In genomic region chr3:39848365-39848764, GRCh38 we compare ENCODE assay signal across 28 cellular contexts. TPM values are rescaled to one million over a fixed set of nuclear protein-coding genes. Genes with fewer than 3 reads are reported as not detected.
"Had no signal": no experiment of that assay in that cellular context is flagged by ENCODE, and none has a peak within 500 bp of the region (broad histone marks: within the 10 kb centered on the region; RNA-seq: fewer than 3 reads in every experiment).

No MANE protein-coding gene starts in this region.

- H3K9me3 Mint-ChIP-seq: endodermal cell; nephron; stimulated activated memory B cell treated with anti-CD40 and anti-IgM and Interleukin-4, amounts not matched to agents 10 μg/mL and 1 μg/mL and 100 μg/mL, for 72 hours; stimulated activated naive CD8-positive, alpha-beta T cell treated with anti-CD3 and anti-CD28 coated beads, Interleukin-15, Interleukin-2, amounts not matched to agents 100 ng/mL and 50 ng/mL, for 24 hours had no signal

- H3K27me3 Mint-ChIP-seq: naive B cell; stimulated activated memory B cell treated with anti-CD40 and anti-IgM and Interleukin-4, amounts not matched to agents 10 μg/mL and 1 μg/mL and 100 μg/mL, for 72 hours had no signal

- H3K79me2 ChIP-seq: hepatocyte had no signal

- H3K27ac ChIP-seq: colonic mucosa, foreskin keratinocyte, hepatocyte, pancreas, prostate gland, right lobe of liver, spleen, upper lobe of left lung, uterus had no signal

- H2AFZ ChIP-seq: hepatocyte had no signal

- H3K4me2 ChIP-seq: hepatocyte had no signal

- H3K36me3 ChIP-seq: colonic mucosa, pancreas, prostate gland, right lobe of liver, spleen, tibial artery, upper lobe of left lung, uterus had no signal

- DNase-seq: colonic mucosa; effector CD4-positive, alpha-beta T cell; endodermal cell; foreskin keratinocyte; head of caudate nucleus; left colon; left ventricle myocardium superior; mesenchymal stem cell; midbrain; naive B cell; occipital lobe; pancreas; right lobe of liver; spleen; stimulated activated CD4-positive, alpha-beta T cell treated with anti-CD3 and anti-CD28 coated beads, Interleukin-15, amount 100 ng/mL, for 24 hours; stimulated activated CD4-positive, alpha-beta T cell treated with anti-CD3 and anti-CD28 coated beads, Interleukin-1b, Interleukin-23, amount 100 ng/mL, for 48 hours; stimulated activated CD4-positive, alpha-beta T cell treated with anti-CD3 and anti-CD28 coated beads, Interleukin-4, amount 100 ng/mL, for 24 hours; tibial artery; upper lobe of left lung; uterus had no signal

- H3K27ac Mint-ChIP-seq: endodermal cell; naive B cell; nephron; stimulated activated memory B cell treated with anti-CD40 and anti-IgM and Interleukin-4, amounts not matched to agents 10 μg/mL and 1 μg/mL and 100 μg/mL, for 72 hours; stimulated activated naive CD8-positive, alpha-beta T cell treated with anti-CD3 and anti-CD28 coated beads, Interleukin-15, Interleukin-2, amounts not matched to agents 100 ng/mL and 50 ng/mL, for 24 hours had no signal

- H3K9me3 ChIP-seq: colonic mucosa, pancreas, prostate gland, right lobe of liver, spleen, tibial artery, upper lobe of left lung, uterus had no signal

- H3K4me3 Mint-ChIP-seq: endodermal cell; naive B cell; nephron; stimulated activated memory B cell treated with anti-CD40 and anti-IgM and Interleukin-4, amounts not matched to agents 10 μg/mL and 1 μg/mL and 100 μg/mL, for 72 hours; stimulated activated naive CD8-positive, alpha-beta T cell treated with anti-CD3 and anti-CD28 coated beads, Interleukin-15, Interleukin-2, amounts not matched to agents 100 ng/mL and 50 ng/mL, for 24 hours had no signal

- H3K4me1 ChIP-seq: colonic mucosa, foreskin keratinocyte, prostate gland, uterus had no signal

- FAIRE-seq: endothelial cell of umbilical vein, pancreas had no signal

- H3K36me3 Mint-ChIP-seq: naive B cell; stimulated activated memory B cell treated with anti-CD40 and anti-IgM and Interleukin-4, amounts not matched to agents 10 μg/mL and 1 μg/mL and 100 μg/mL, for 72 hours had no signal

- H3K27me3 ChIP-seq: colonic mucosa, foreskin keratinocyte, hepatocyte, pancreas, right lobe of liver, spleen, tibial artery, upper lobe of left lung, uterus had no signal

- H3K4me1 Mint-ChIP-seq: endodermal cell; naive B cell; nephron; stimulated activated memory B cell treated with anti-CD40 and anti-IgM and Interleukin-4, amounts not matched to agents 10 μg/mL and 1 μg/mL and 100 μg/mL, for 72 hours had no signal

- H3K4me3 ChIP-seq: colonic mucosa, hepatocyte, lung, pancreas, prostate gland, right lobe of liver, spleen, tibial artery, upper lobe of left lung, uterus had no signal

RNA-seq across cellular contexts. Expression of gene MYRIP, which starts 39.0 kb away (rescaled TPM):
- total RNA-seq: fibroblast of lung, foreskin keratinocyte had no signal
- polyA plus RNA-seq: foreskin keratinocyte, hepatocyte had no signal
